24 cellular contexts compared by ENCODE assay signal in genomic region chr4:102403115-102403514, GRCh38.
"Had no signal": no experiment of that assay in that cellular context is flagged by ENCODE, and none has a peak within 500 bp of the region (broad histone marks: within the 10 kb centered on the region; RNA-seq: fewer than 3 reads in every experiment).

No MANE protein-coding gene starts in this region.

- H3K4me3 ChIP-seq: tibial artery had no signal

- H3K4me1 ChIP-seq: parathyroid adenoma had no signal

- H3K36me3 Mint-ChIP-seq: brain; stimulated activated effector memory CD8-positive, alpha-beta T cell treated with anti-CD3 and anti-CD28 coated beads, Interleukin-12 subunit alpha, Interleukin-12 subunit beta, amount 100 ng/mL, for 72 hours had no signal

- H3K4me1 Mint-ChIP-seq: activated naive CD8-positive, alpha-beta T cell treated with anti-CD3 and anti-CD28 coated beads, Interleukin-2, amount 50 U/mL, for 24 hours; stimulated activated effector memory CD8-positive, alpha-beta T cell treated with anti-CD3 and anti-CD28 coated beads, Interleukin-12 subunit alpha, Interleukin-12 subunit beta, amount 100 ng/mL, for 72 hours; stimulated activated naive CD8-positive, alpha-beta T cell treated with anti-CD3 and anti-CD28 coated beads, Interleukin-15, amount 100 ng/mL, for 72 hours had no signal

- H3K36me3 ChIP-seq: neutrophil, tibial artery had no signal

- H3K27ac ChIP-seq: neutrophil, parathyroid adenoma, tibial artery had no signal

- H3K79me2 ChIP-seq: parathyroid adenoma had no signal

- H3K9me3 Mint-ChIP-seq: activated CD8-positive, alpha-beta T cell treated with anti-CD3 and anti-CD28 coated beads for 36 hours; activated naive CD8-positive, alpha-beta T cell treated with anti-CD3 and anti-CD28 coated beads, Interleukin-2, amount 50 U/mL, for 24 hours; activated T-helper 1 cell treated with anti-CD3 and anti-CD28 coated beads, Interleukin-12 subunit alpha, Interleukin-12 subunit beta, Interleukin-2, Interleukin-4 antibody, amounts not matched to agents 30 ng/mL and 10 ng/mL and 1 ng/mL, durations not matched to agents 14 hours and 24 hours and 36 hours; brain; nephron; stimulated activated effector memory CD8-positive, alpha-beta T cell treated with anti-CD3 and anti-CD28 coated beads, Interleukin-12 subunit alpha, Interleukin-12 subunit beta, amount 100 ng/mL, for 72 hours; stimulated activated naive CD8-positive, alpha-beta T cell treated with anti-CD3 and anti-CD28 coated beads, Interleukin-15, amount 100 ng/mL, for 72 hours had no signal

- H3K27me3 Mint-ChIP-seq: activated CD8-positive, alpha-beta T cell treated with anti-CD3 and anti-CD28 coated beads for 36 hours; activated naive CD8-positive, alpha-beta T cell treated with anti-CD3 and anti-CD28 coated beads, Interleukin-2, amount 50 U/mL, for 24 hours; brain; stimulated activated naive CD8-positive, alpha-beta T cell treated with anti-CD3 and anti-CD28 coated beads, Interleukin-15, amount 100 ng/mL, for 72 hours had no signal

- H3K9me3 ChIP-seq: neutrophil, tibial artery had no signal

- DNase-seq: activated CD4-positive, alpha-beta T cell treated with anti-CD3 and anti-CD28 coated beads for 48 hours; activated CD8-positive, alpha-beta T cell treated with anti-CD3 and anti-CD28 coated beads for 36 hours; activated gamma-delta T cell; activated naive CD4-positive, alpha-beta T cell treated with anti-CD3 and anti-CD28 coated beads, Interleukin-2, amount 50 U/mL, for 16 hours; activated naive CD8-positive, alpha-beta T cell treated with anti-CD3 and anti-CD28 coated beads, Interleukin-2, amount 50 U/mL, for 24 hours; aorta; effector CD4-positive, alpha-beta T cell; erythroblast; foreskin fibroblast; midbrain; small intestine; stimulated activated CD4-positive, alpha-beta T cell treated with anti-CD3 and anti-CD28 coated beads, Interleukin-2, amount 100 ng/mL, for 24 hours; stimulated activated naive CD8-positive, alpha-beta T cell treated with anti-CD3 and anti-CD28 coated beads, Interleukin-15, amount 100 ng/mL, for 72 hours; T-helper 1 cell; T-helper 9 cell; tibial artery had no signal

- H3K9ac ChIP-seq: parathyroid adenoma had no signal

- H3K27ac Mint-ChIP-seq: activated CD8-positive, alpha-beta T cell treated with anti-CD3 and anti-CD28 coated beads for 36 hours; activated naive CD8-positive, alpha-beta T cell treated with anti-CD3 and anti-CD28 coated beads, Interleukin-2, amount 50 U/mL, for 24 hours; activated T-helper 1 cell treated with anti-CD3 and anti-CD28 coated beads, Interleukin-12 subunit alpha, Interleukin-12 subunit beta, Interleukin-2, Interleukin-4 antibody, amounts not matched to agents 30 ng/mL and 10 ng/mL and 1 ng/mL, durations not matched to agents 14 hours and 24 hours and 36 hours; brain; stimulated activated effector memory CD8-positive, alpha-beta T cell treated with anti-CD3 and anti-CD28 coated beads, Interleukin-12 subunit alpha, Interleukin-12 subunit beta, amount 100 ng/mL, for 72 hours; stimulated activated naive CD8-positive, alpha-beta T cell treated with anti-CD3 and anti-CD28 coated beads, Interleukin-15, amount 100 ng/mL, for 72 hours had no signal

- H3K27me3 ChIP-seq: neutrophil, tibial artery had no signal

- H2AFZ ChIP-seq: parathyroid adenoma had no signal

- ATAC-seq: activated CD8-positive, alpha-beta T cell treated with anti-CD3 and anti-CD28 coated beads for 36 hours; activated naive CD8-positive, alpha-beta T cell treated with anti-CD3 and anti-CD28 coated beads, Interleukin-2, amount 50 U/mL, for 24 hours; left lobe of liver; sciatic nerve; stimulated activated effector memory CD8-positive, alpha-beta T cell treated with anti-CD3 and anti-CD28 coated beads, Interleukin-12 subunit alpha, Interleukin-12 subunit beta, amount 100 ng/mL, for 72 hours; stimulated activated naive CD8-positive, alpha-beta T cell treated with anti-CD3 and anti-CD28 coated beads, Interleukin-15, amount 100 ng/mL, for 72 hours had no signal

- FAIRE-seq: small intestine had no signal

- H3K4me3 Mint-ChIP-seq: activated CD8-positive, alpha-beta T cell treated with anti-CD3 and anti-CD28 coated beads for 36 hours; activated naive CD8-positive, alpha-beta T cell treated with anti-CD3 and anti-CD28 coated beads, Interleukin-2, amount 50 U/mL, for 24 hours; activated T-helper 1 cell treated with anti-CD3 and anti-CD28 coated beads, Interleukin-12 subunit alpha, Interleukin-12 subunit beta, Interleukin-2, Interleukin-4 antibody, amounts not matched to agents 30 ng/mL and 10 ng/mL and 1 ng/mL, durations not matched to agents 14 hours and 24 hours and 36 hours; brain; nephron; stimulated activated effector memory CD8-positive, alpha-beta T cell treated with anti-CD3 and anti-CD28 coated beads, Interleukin-12 subunit alpha, Interleukin-12 subunit beta, amount 100 ng/mL, for 72 hours; stimulated activated naive CD8-positive, alpha-beta T cell treated with anti-CD3 and anti-CD28 coated beads, Interleukin-15, amount 100 ng/mL, for 72 hours had no signal
